17 cellular contexts compared by ENCODE assay signal in the genomic region with DNA sequence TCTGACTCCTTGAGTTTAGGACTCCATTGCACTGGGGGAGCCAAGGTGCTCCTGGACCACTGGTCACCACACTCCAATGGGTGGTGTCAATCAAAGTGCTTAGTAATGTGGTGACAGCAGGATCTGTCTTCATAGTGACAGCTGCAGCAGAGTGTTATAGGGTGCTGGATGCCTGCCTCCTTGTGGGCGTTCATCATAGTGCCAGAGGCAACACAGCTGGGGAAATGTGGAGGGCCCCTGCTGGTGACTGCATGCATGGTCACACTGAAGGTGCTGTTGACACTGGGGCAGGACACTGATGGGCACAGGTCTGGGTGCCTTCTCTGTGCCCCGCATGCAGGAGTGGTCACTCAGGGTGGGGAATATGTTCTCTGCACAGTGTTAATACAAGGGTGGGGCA.
A peak's percentile ranks its signal among the peaks of the same experiment; 100 is the strongest.
DNase-seq lines count a peak whose midpoint lies in the region; ATAC-seq and TF ChIP-seq lines count a peak whose summit lies in the region.
"Had no signal": no experiment of that assay in that cellular context is flagged by ENCODE, and none has a peak within 500 bp of the region (broad histone marks: within the 10 kb centered on the region; RNA-seq: fewer than 3 reads in every experiment).

No MANE protein-coding gene starts in this region.

- H3K9me3 Mint-ChIP-seq in activated naive CD8-positive, alpha-beta T cell treated with anti-CD3 and anti-CD28 coated beads, Interleukin-2, amount 50 U/mL, for 24 hours, result peaks cover 13% of the 10 kb centered on the region

- no peak overlapping the region for H3K4me3 ChIP-seq in DND-41 (ENCODE audit: low read depth in 1 of 2, low read length in 2 of 2)
- H3K4me3 ChIP-seq in right atrium auricular region, result no peak overlapping the region
- H3K4me3 ChIP-seq: gastrocnemius medialis had no signal

- H2AFZ ChIP-seq in DND-41 (ENCODE audit: low read depth, low read length), result no peak overlapping the region

- peak; percentile 68 for ATAC-seq in DND-41 (ENCODE audit: insufficient read depth, low read depth)
- ATAC-seq in left ventricle myocardium superior, result no peak
- no peak for ATAC-seq in left lobe of liver
- ATAC-seq in activated naive CD8-positive, alpha-beta T cell treated with anti-CD3 and anti-CD28 coated beads, Interleukin-2, amount 50 U/mL, for 24 hours, result no peak
- ATAC-seq: gastrocnemius medialis; left colon; natural killer cell treated with Interleukin-12 subunit alpha and Interleukin-12 subunit beta and Interleukin-15 and Interleukin-18, amount 100 ng/mL, for 72 hours; sciatic nerve had no signal

- no peaks in the 10 kb centered on the region for H4K20me1 ChIP-seq in DND-41 (ENCODE audit: insufficient read depth, low read length)

- H3K9me3 ChIP-seq in DND-41 (ENCODE audit: insufficient read depth, low read length, severe bottlenecking), result no peaks in the 10 kb centered on the region
- H3K9me3 ChIP-seq in right atrium auricular region, result no peaks in the 10 kb centered on the region
- H3K9me3 ChIP-seq: gastrocnemius medialis had no signal

- no peaks in the 10 kb centered on the region for H3K79me2 ChIP-seq in DND-41 (ENCODE audit: insufficient read depth, low read length)

- no peaks in the 10 kb centered on the region for H3K27me3 ChIP-seq in DND-41 (ENCODE audit: insufficient read depth, low read length, poor library complexity)
- no peaks in the 10 kb centered on the region for H3K27me3 ChIP-seq in right atrium auricular region
- H3K27me3 ChIP-seq: gastrocnemius medialis had no signal

- no peaks in the 10 kb centered on the region for H3K36me3 Mint-ChIP-seq in activated naive CD8-positive, alpha-beta T cell treated with anti-CD3 and anti-CD28 coated beads, Interleukin-2, amount 50 U/mL, for 24 hours (ENCODE audit: low read depth)
- H3K36me3 Mint-ChIP-seq: CD14-positive monocyte had no signal

- no peak overlapping the region for H3K4me3 Mint-ChIP-seq in activated naive CD8-positive, alpha-beta T cell treated with anti-CD3 and anti-CD28 coated beads, Interleukin-2, amount 50 U/mL, for 24 hours
- H3K4me3 Mint-ChIP-seq: CD14-positive monocyte; natural killer cell treated with Interleukin-12 subunit alpha and Interleukin-12 subunit beta and Interleukin-15 and Interleukin-18, amount 100 ng/mL, for 72 hours had no signal

- H3K4me1 ChIP-seq in DND-41 (ENCODE audit: insufficient read depth, low read length) (peaks cover 21% of the 10 kb centered on the region), right atrium auricular region (no peaks in the 10 kb centered on the region)
- H3K4me1 ChIP-seq: gastrocnemius medialis had no signal

- DNase-seq in DND-41, result peak; percentile 37
- peak; percentile 7 for DNase-seq in HEK293T (ENCODE audit: extremely low spot score)
- peak; percentile 50 for DNase-seq in SK-MEL-5 (ENCODE audit: low read depth, low spot score)
- DNase-seq in kidney tubule cell (ENCODE audit: low spot score), result peak; percentile 2
- no peak for DNase-seq in left ventricle myocardium superior
- DNase-seq in right atrium auricular region (ENCODE audit: low spot score), result no peak
- no peak for DNase-seq in left lobe of liver (ENCODE audit: low spot score)
- no peak for DNase-seq in activated naive CD8-positive, alpha-beta T cell treated with anti-CD3 and anti-CD28 coated beads, Interleukin-2, amount 50 U/mL, for 24 hours
- DNase-seq: activated CD4-positive, CD25-positive, alpha-beta regulatory T cell; activated T-cell treated with anti-CD3 and anti-CD28 coated beads, Interleukin-2, amount 50 U/mL, for 1 hour; gastrocnemius medialis; left colon; NCI-H446; SHP77 treated with DMSO at 0.1 percent for 48 hours had no signal

- POLR2A ChIA-PET in HEK293T (lab: Yijun Ruan, JAX), result no interaction called here

- H3K27ac ChIP-seq in DND-41 (ENCODE audit: low read length) (no peak overlapping the region), right atrium auricular region (no peak overlapping the region)
- H3K27ac ChIP-seq: gastrocnemius medialis had no signal

- CTCF ChIA-PET in HEK293T (lab: Yijun Ruan, JAX), result no interaction called here

- H3K27ac Mint-ChIP-seq in activated naive CD8-positive, alpha-beta T cell treated with anti-CD3 and anti-CD28 coated beads, Interleukin-2, amount 50 U/mL, for 24 hours, result no peak overlapping the region
- H3K27ac Mint-ChIP-seq: CD14-positive monocyte; natural killer cell treated with Interleukin-12 subunit alpha and Interleukin-12 subunit beta and Interleukin-15 and Interleukin-18, amount 100 ng/mL, for 72 hours had no signal

- H3K36me3 ChIP-seq in DND-41 (ENCODE audit: insufficient read depth, low read length) (no peaks in the 10 kb centered on the region), right atrium auricular region (no peaks in the 10 kb centered on the region)
- H3K36me3 ChIP-seq: gastrocnemius medialis had no signal

- no peaks in the 10 kb centered on the region for H3K27me3 Mint-ChIP-seq in activated naive CD8-positive, alpha-beta T cell treated with anti-CD3 and anti-CD28 coated beads, Interleukin-2, amount 50 U/mL, for 24 hours
- H3K27me3 Mint-ChIP-seq: natural killer cell treated with Interleukin-12 subunit alpha and Interleukin-12 subunit beta and Interleukin-15 and Interleukin-18, amount 100 ng/mL, for 72 hours had no signal

- in situ Hi-C loops in SK-MEL-5 (cut with HindIII; ENCODE audit: low pct_unique_long_range_greater_than_20kb, low sequenced_read_pairs), result no loop called here

- intact Hi-C loops in left ventricle myocardium superior (cut with micrococcal nuclease), result no loop called here

- no peak overlapping the region for H3K4me2 ChIP-seq in DND-41 (ENCODE audit: insufficient read depth, low read length)

- TF ChIP-seq CTCF in DND-41 (IDR thresholded peaks at IDR 0.05; ENCODE audit: borderline replicate concordance, extremely low read depth, low read length, poor library complexity, severe bottlenecking) (peak; percentile 69), right atrium auricular region (IDR thresholded peaks at IDR 0.05) (no peak)

- H3K9ac ChIP-seq in DND-41 (ENCODE audit: low read depth, low read length), result no peak overlapping the region

- no peaks in the 10 kb centered on the region for H3K4me1 Mint-ChIP-seq in activated naive CD8-positive, alpha-beta T cell treated with anti-CD3 and anti-CD28 coated beads, Interleukin-2, amount 50 U/mL, for 24 hours
- H3K4me1 Mint-ChIP-seq: CD14-positive monocyte had no signal

TF ChIP-seq in HEK293T, 16 proteins besides CTCF, POLR2A, EP300 and RAD21:
- TF ChIP-seq FOXA1 (IDR thresholded peaks at IDR 0.05) (no peak), LEF1 (IDR thresholded peaks at IDR 0.05; ENCODE audit: borderline replicate concordance) (no peak), L3MBTL2 (conservative IDR thresholded peaks at IDR 0.05) (no peak), SUZ12 (IDR thresholded peaks at IDR 0.05) (no peak), CTBP1 (IDR thresholded peaks at IDR 0.05; ENCODE audit: borderline replicate concordance) (no peak), TARDBP (IDR thresholded peaks at IDR 0.05) (no peak), FOXM1 (IDR thresholded peaks at IDR 0.05; ENCODE audit: borderline replicate concordance) (no peak), ARNT (IDR thresholded peaks at IDR 0.05) (no peak), FOXK2 (IDR thresholded peaks at IDR 0.05) (no peak), BHLHE40 (IDR thresholded peaks at IDR 0.05; ENCODE audit: borderline replicate concordance) (no peak), SP1 (IDR thresholded peaks at IDR 0.05) (no peak), NFRKB (IDR thresholded peaks at IDR 0.05) (no peak), ZNF384 (IDR thresholded peaks at IDR 0.05) (no peak), HDGF (IDR thresholded peaks at IDR 0.05; ENCODE audit: borderline replicate concordance) (no peak), ELF4 (IDR thresholded peaks at IDR 0.05) (no peak), PKNOX1 (IDR thresholded peaks at IDR 0.05) (no peak)

Comparison
In these comparisons a context has a peak if more than half of its experiments do, and no peak if none do; other contexts are left out.
1. DNase-seq: peak in DND-41 (single experiment), HEK293T (single experiment), SK-MEL-5 (single experiment) and kidney tubule cell (single experiment); none in left ventricle myocardium superior (single experiment), right atrium auricular region (single experiment), left lobe of liver (single experiment) and activated naive CD8-positive, alpha-beta T cell treated with anti-CD3 and anti-CD28 coated beads, Interleukin-2, amount 50 U/mL, for 24 hours (single experiment).